1 cellular context compared by ENCODE assay signal in genomic region chr4:3557081-3557480, GRCh38.
A peak's percentile ranks its signal among the peaks of the same experiment; 100 is the strongest.
TF ChIP-seq lines count a peak whose summit lies in the region.

No MANE protein-coding gene starts in this region.

TF ChIP-seq in HepG2, 621 proteins besides CTCF, POLR2A, EP300 and RAD21 (continued from another document and continues in another):
- TF ChIP-seq RERE (CRISPR knock-in tag; IDR thresholded peaks at IDR 0.05; ENCODE audit: low read depth) (0 out of 2 replicates have a peak, but pooled peaks have one; percentile 26), HDAC2 (CRISPR knock-in tag; IDR thresholded peaks at IDR 0.05) (peak; percentile 74; the same call in 1 of the 2 replicates), ZNF879 (CRISPR knock-in tag; IDR thresholded peaks at IDR 0.05) (0 out of 2 replicates have a peak, but pooled peaks have one; percentile 28), AHR (CRISPR knock-in tag; IDR thresholded peaks at IDR 0.05) (0 out of 2 replicates have a peak, but pooled peaks have one; percentile 35), NR2F1 (CRISPR knock-in tag; IDR thresholded peaks at IDR 0.05) (peak; percentile 44 to 80; a peak in 2 of 4 replicates), CEBPG (CRISPR knock-in tag; IDR thresholded peaks at IDR 0.05) (peak; percentile 93), GABPB1 (CRISPR knock-in tag; IDR thresholded peaks at IDR 0.05) (peak; percentile 9; the same call in 1 of the 2 replicates), UBTF (CRISPR knock-in tag; IDR thresholded peaks at IDR 0.05) (0 out of 2 replicates have a peak, but pooled peaks have one; percentile 41), FOXO1 (CRISPR knock-in tag; IDR thresholded peaks at IDR 0.05) (peak; percentile 36; the same call in 1 of the 2 replicates), ZNF263 (CRISPR knock-in tag; IDR thresholded peaks at IDR 0.05) (peak; percentile 33; the same call in 1 of the 2 replicates), ZNF644 (CRISPR knock-in tag; IDR thresholded peaks at IDR 0.05; ENCODE audit: low read depth) (peak; percentile 54; the same call in 1 of the 2 replicates), MIER3 (CRISPR knock-in tag; IDR thresholded peaks at IDR 0.05; ENCODE audit: borderline replicate concordance) (peak; percentile 53; the same call in 1 of the 2 replicates), ZBTB43 (CRISPR knock-in tag; conservative IDR thresholded peaks at IDR 0.05) (peak; percentile 71), ZNF687 (CRISPR knock-in tag; IDR thresholded peaks at IDR 0.05) (peak; percentile 72), SKI (IDR thresholded peaks at IDR 0.05; ENCODE audit: partially characterized antibody) (peak; percentile 91), NR2F2 (IDR thresholded peaks at IDR 0.05; ENCODE audit: borderline replicate concordance, low read depth) (0 out of 2 replicates have a peak, but pooled peaks have one; percentile 43), GATAD1 (CRISPR knock-in tag; IDR thresholded peaks at IDR 0.05) (0 out of 2 replicates have a peak, but pooled peaks have one; percentile 30), RARA (CRISPR knock-in tag; IDR thresholded peaks at IDR 0.05) (peak; percentile 93), ZBTB33 (CRISPR knock-in tag; IDR thresholded peaks at IDR 0.05) (peak; percentile 59; the same call in 1 of the 2 replicates), NCOA2 (CRISPR knock-in tag; IDR thresholded peaks at IDR 0.05) (0 out of 2 replicates have a peak, but pooled peaks have one; percentile 21), SKIL (CRISPR knock-in tag; IDR thresholded peaks at IDR 0.05; ENCODE audit: borderline replicate concordance) (peak; percentile 84), ZNF350 (CRISPR knock-in tag; IDR thresholded peaks at IDR 0.05; ENCODE audit: borderline replicate concordance, low read depth) (0 out of 2 replicates have a peak, but pooled peaks have one; percentile 27), FOXK1 (CRISPR knock-in tag; IDR thresholded peaks at IDR 0.05; ENCODE audit: borderline replicate concordance, low read depth) (peak; percentile 49; the same call in 1 of the 2 replicates), CBX5 (CRISPR knock-in tag; IDR thresholded peaks at IDR 0.05; ENCODE audit: borderline replicate concordance) (peak; percentile 49; the same call in 1 of the 2 replicates), SOX5 (CRISPR knock-in tag; IDR thresholded peaks at IDR 0.05; ENCODE audit: borderline replicate concordance) (peak; percentile 64; the same call in 1 of the 2 replicates), THRA (CRISPR knock-in tag; IDR thresholded peaks at IDR 0.05; ENCODE audit: borderline replicate concordance) (peak; percentile 62; the same call in 1 of the 2 replicates), RXRB (CRISPR knock-in tag; IDR thresholded peaks at IDR 0.05; ENCODE audit: borderline replicate concordance) (peak; percentile 67), NR2C2 (CRISPR knock-in tag; IDR thresholded peaks at IDR 0.05; ENCODE audit: borderline replicate concordance) (peak; percentile 89), TBX2 (CRISPR knock-in tag; IDR thresholded peaks at IDR 0.05; ENCODE audit: borderline replicate concordance) (peak; percentile 62; the same call in 1 of the 2 replicates), KDM1A (CRISPR knock-in tag; IDR thresholded peaks at IDR 0.05) (0 out of 2 replicates have a peak, but pooled peaks have one; percentile 36), ARNTL (CRISPR knock-in tag; IDR thresholded peaks at IDR 0.05) (peak; percentile 69; the same call in 1 of the 2 replicates), HOXA3 (CRISPR knock-in tag; IDR thresholded peaks at IDR 0.05) (peak; percentile 71; the same call in 1 of the 2 replicates), ZNF574 (CRISPR knock-in tag; IDR thresholded peaks at IDR 0.05) (peak; percentile 42; the same call in 1 of the 2 replicates)
